In genomic region chr1:45752441-45753052, GRCh38 we compare ENCODE assay signal across 15 cellular contexts. TPM values are rescaled to one million over a fixed set of nuclear protein-coding genes. Genes with fewer than 3 reads are reported as not detected.
DNase-seq lines count a peak whose midpoint lies in the region; ATAC-seq and TF ChIP-seq lines count a peak whose summit lies in the region.
"Had no signal": no experiment of that assay in that cellular context is flagged by ENCODE, and none has a peak within 500 bp of the region (broad histone marks: within the 10 kb centered on the region; RNA-seq: fewer than 3 reads in every experiment).

No MANE protein-coding gene starts in this region.

- peaks cover 20 to 29% (median 28%) of the 10 kb centered on the region in 3 donors for H3K4me1 Mint-ChIP-seq in T-cell

- CTCF ChIA-PET in T-cell (lab: Charles Lee), result no interaction called here

- TF ChIP-seq CTCF in fibroblast of pulmonary artery (IDR thresholded peaks at IDR 0.05; ENCODE audit: low read length, missing control alignments), result no peak

- peaks cover 0 to 4% (median 0%) of the 10 kb centered on the region in 3 donors for H3K9me3 Mint-ChIP-seq in T-cell
- H3K9me3 Mint-ChIP-seq: effector memory CD8-positive, alpha-beta T cell had no signal

- POLR2A ChIA-PET in T-cell (lab: Charles Lee), result interaction anchor here in 1 of 2 donors (0.6 kb wide), 1 partner anchor 70 kb away, joined by 6 read pairs; no protein-coding TSS in a partner anchor

- no peaks in the 10 kb centered on the region for H3K27me3 Mint-ChIP-seq in T-cell
- H3K27me3 Mint-ChIP-seq: effector memory CD8-positive, alpha-beta T cell had no signal

- H3K4me3 ChIP-seq in fibroblast of pulmonary artery (replicated peaks; ENCODE audit: low read depth, low read length), result no peak overlapping the region
- H3K4me3 ChIP-seq: upper lobe of right lung had no signal

- peak overlapping the region in 1 of 3 donors; percentile 98 for H3K4me3 Mint-ChIP-seq in T-cell

- DNase-seq in AG08395 (ENCODE audit: low spot score), result peak; percentile 4
- DNase-seq in HCEC 1CT, result peak; percentile 37
- no peak for DNase-seq in T-cell
- peak; percentile 28 for DNase-seq in fibroblast of pulmonary artery (ENCODE audit: low read depth)
- DNase-seq in activated CD4-positive, CD25-positive, alpha-beta regulatory T cell treated with anti-CD3 and anti-CD28 coated beads, Interleukin-2, amount 50 U/mL, for 72 hours, result no peak
- no peak for DNase-seq in NCI-H526 treated with DMSO at 0.1 percent for 48 hours (lab: John Stamatoyannopoulos, UW)
- DNase-seq: DMS79; effector memory CD8-positive, alpha-beta T cell; head of caudate nucleus; NCI-H1048; NCI-H2227 treated with DMSO at 0.1 percent for 48 hours; stimulated activated CD4-positive, alpha-beta T cell treated with anti-CD3 and anti-CD28 coated beads, Interleukin-2, amount 100 ng/mL, for 24 hours; upper lobe of right lung had no signal

- H3K36me3 Mint-ChIP-seq in T-cell, result no peaks in the 10 kb centered on the region

- peak overlapping the region; percentile 15 to 48 for H3K27ac Mint-ChIP-seq in T-cell

- no peak for ATAC-seq in T-cell (replicated peaks in 1 of 4)
- ATAC-seq in HG03196 (IDR thresholded peaks at IDR 0.05; ENCODE audit: unreplicated experiment), result no peak
- ATAC-seq in GM21825 (IDR thresholded peaks at IDR 0.05; ENCODE audit: unreplicated experiment), result no peak
- ATAC-seq: effector memory CD8-positive, alpha-beta T cell; upper lobe of right lung had no signal

RNA-seq across cellular contexts. Expression of gene IPP, which starts 2.1 kb away (rescaled TPM):
- 10 to 100 TPM; 10.0 to 14.8 (median 13.0) TPM for total RNA-seq in T-cell

RNA-seq across cellular contexts. Expression of gene MAST2, which starts 50.9 kb away (rescaled TPM):
- total RNA-seq in T-cell, result 1 to 10 TPM; 7.4 to 9.7 (median 7.6) TPM

Comparison
In these comparisons a context has a peak if more than half of its experiments do, and no peak if none do; other contexts are left out.
1. DNase-seq: peak in AG08395 (single experiment), HCEC 1CT (single experiment) and fibroblast of pulmonary artery (single experiment); none in T-cell (0 of 34), activated CD4-positive, CD25-positive, alpha-beta regulatory T cell treated with anti-CD3 and anti-CD28 coated beads, Interleukin-2, amount 50 U/mL, for 72 hours (single experiment) and NCI-H526 treated with DMSO at 0.1 percent for 48 hours (single experiment).